Comparison of ENCODE assay signal across 8 cellular contexts in genomic region chr7:139109188-139109982, GRCh38. TPM values are rescaled to one million over a fixed set of nuclear protein-coding genes. Genes with fewer than 3 reads are reported as not detected.
DNase-seq lines count a peak whose midpoint lies in the region; TF ChIP-seq lines count a peak whose summit lies in the region.

TSS of gene ZC3HAV1 (minus strand) at chr7:139109720. CDS start at chr7:139109331, 389 bp downstream.

- no peaks in the 10 kb centered on the region for H3K27me3 ChIP-seq in SJSA1 (replicated peaks)

- no peak for TF ChIP-seq CTCF in LNCaP clone FGC (IDR thresholded peaks at IDR 0.05; ENCODE audit: control insufficient read depth, extremely low read depth, insufficient read depth)

- peak within 1 kb of the TSS; percentile 87 for H3K4me3 ChIP-seq in LNCaP clone FGC (ENCODE audit: low read depth, low read length)
- peak within 1 kb of the TSS; percentile 94 for H3K4me3 ChIP-seq in SJSA1

- peaks cover 11% of the 10 kb centered on the region for H3K4me1 ChIP-seq in SJSA1 (replicated peaks)

- DNase-seq in ELR (ENCODE audit: low read depth) (peak; percentile 90), GOT3 (lab: John Stamatoyannopoulos, UW) (peak; percentile 70), LNCaP clone FGC (ENCODE audit: low read depth) (peak; percentile 64), SJSA1 (ENCODE audit: low read depth in 1 of 2, low spot score in 2 of 2) (peak; percentile 82 to 88), foreskin melanocyte (peak; percentile 67), non-pigmented ciliary epithelial cell (ENCODE audit: low read depth) (peak; percentile 66), substantia nigra (lab: John Stamatoyannopoulos, UW) (peak in 45 of 49 donors; percentile 13 to 78 (median 51))
- peak; percentile 52 to 79 (median 66) for DNase-seq in activated naive CD4-positive, alpha-beta T cell (lab: John Stamatoyannopoulos, UW)

- peaks cover 6% of the 10 kb centered on the region for H3K36me3 ChIP-seq in SJSA1

- peak within 1 kb of the TSS; percentile 82 for H3K27ac ChIP-seq in SJSA1
- peak within 1 kb of the TSS; percentile 72 for H3K27ac ChIP-seq in substantia nigra (ENCODE audit: low read depth, low read length, poor library complexity, severe bottlenecking)

- H3K9me3 ChIP-seq in SJSA1 (replicated peaks) = no peaks in the 10 kb centered on the region

RNA-seq across cellular contexts. Expression of gene ZC3HAV1, which starts in this region (rescaled TPM):
- 24.2 and 27.4 TPM in 2 replicates for total RNA-seq in SJSA1 (2014; rRNA removed; shearing (Covaris generic))

Comparison
In these comparisons a context has a peak if more than half of its experiments do, and no peak if none do; other contexts are left out.
1. Peak in every context shown above with its lines: DNase-seq, H3K4me3 ChIP-seq and H3K27ac ChIP-seq.